In genomic region chr9:70563437-70564204, GRCh38 we compare ENCODE assay signal across 8 cellular contexts.
A peak's percentile ranks its signal among the peaks of the same experiment; 100 is the strongest.
DNase-seq lines count a peak whose midpoint lies in the region; ATAC-seq and TF ChIP-seq lines count a peak whose summit lies in the region.

No MANE protein-coding gene starts in this region.

- H3F3A ChIP-seq in DOHH2 (ENCODE audit: control insufficient read depth, insufficient read depth) = no peaks in the 10 kb centered on the region

- peaks cover 23% of the 10 kb centered on the region for H3K4me1 Mint-ChIP-seq in activated T-helper 17 cell treated with anti-CD3 and anti-CD28 coated beads, Interleukin-2, amount 50 U/mL, for 72 hours

- TF ChIP-seq CTCF in DOHH2 (IDR thresholded peaks at IDR 0.05; ENCODE audit: low read depth, low read length, poor library complexity, severe bottlenecking) = no peak

- peak; percentile 64 to 69 for DNase-seq in Kasumi-1 (lab: John Stamatoyannopoulos, UW)
- DNase-seq in left cardiac atrium = no peak
- DNase-seq in stimulated activated CD8-positive, alpha-beta memory T cell treated with anti-CD3 and anti-CD28 coated beads, Interleukin-12 subunit alpha, Interleukin-12 subunit beta, amount 100 ng/mL, for 1 hour (ENCODE audit: low read depth) = peak; percentile 5
- no peak for DNase-seq in NCI-H1092 treated with DMSO at 0.1 percent for 48 hours (lab: John Stamatoyannopoulos, UW)
- DNase-seq in hypothalamus (lab: John Stamatoyannopoulos, UW) = no peak

- H3K27me3 ChIP-seq in DOHH2 (ENCODE audit: control insufficient read depth, low read length) = no peaks in the 10 kb centered on the region

- intact Hi-C loops in left cardiac atrium (cut with DNase I) = no loop called here

- peak overlapping the region; percentile 29 for H3K4me2 ChIP-seq in DOHH2 (ENCODE audit: low read length)

- no peak overlapping the region for H3K4me3 ChIP-seq in DOHH2 (ENCODE audit: low read length)

- peak overlapping the region; percentile 47 for H3K4me3 Mint-ChIP-seq in activated T-helper 17 cell treated with anti-CD3 and anti-CD28 coated beads, Interleukin-2, amount 50 U/mL, for 72 hours

- no peaks in the 10 kb centered on the region for H4K20me1 ChIP-seq in DOHH2 (ENCODE audit: control insufficient read depth, insufficient read depth, low read depth, low read length)

- peaks cover 8% of the 10 kb centered on the region for H3K4me1 ChIP-seq in DOHH2 (ENCODE audit: control insufficient read depth, low read length)

- no peaks in the 10 kb centered on the region for H3K9me2 ChIP-seq in DOHH2 (replicated peaks; ENCODE audit: control insufficient read depth, low read length)

- H3K36me3 ChIP-seq in DOHH2 (ENCODE audit: control insufficient read depth, low read length) = no peaks in the 10 kb centered on the region

- H3K27ac ChIP-seq in DOHH2 (ENCODE audit: low read depth, low read length) = no peak overlapping the region

- H3K9me3 Mint-ChIP-seq in activated T-helper 17 cell treated with anti-CD3 and anti-CD28 coated beads, Interleukin-2, amount 50 U/mL, for 72 hours = no peaks in the 10 kb centered on the region

- ATAC-seq in GM21515 (IDR thresholded peaks at IDR 0.05; ENCODE audit: unreplicated experiment) (peak; percentile 99), left cardiac atrium (peak; percentile 71 to 78)
- ATAC-seq in activated T-helper 17 cell treated with anti-CD3 and anti-CD28 coated beads, Interleukin-2, amount 50 U/mL, for 72 hours (replicated peaks) = peak; percentile 92

- no peaks in the 10 kb centered on the region for H3K79me2 ChIP-seq in DOHH2 (ENCODE audit: control insufficient read depth, low read length)

- H3K36me3 Mint-ChIP-seq in activated T-helper 17 cell treated with anti-CD3 and anti-CD28 coated beads, Interleukin-2, amount 50 U/mL, for 72 hours (ENCODE audit: low read depth) = no peaks in the 10 kb centered on the region

- H3K9me3 ChIP-seq in DOHH2 (ENCODE audit: control insufficient read depth, insufficient read depth, low read length) = no peaks in the 10 kb centered on the region

- H3K27ac Mint-ChIP-seq in activated T-helper 17 cell treated with anti-CD3 and anti-CD28 coated beads, Interleukin-2, amount 50 U/mL, for 72 hours = peak overlapping the region; percentile 79

- no peaks in the 10 kb centered on the region for H3K27me3 Mint-ChIP-seq in activated T-helper 17 cell treated with anti-CD3 and anti-CD28 coated beads, Interleukin-2, amount 50 U/mL, for 72 hours

Comparison
In these comparisons a context has a peak if more than half of its experiments do, and no peak if none do; other contexts are left out.
1. DNase-seq: peak in Kasumi-1 (2 of 2) and stimulated activated CD8-positive, alpha-beta memory T cell treated with anti-CD3 and anti-CD28 coated beads, Interleukin-12 subunit alpha, Interleukin-12 subunit beta, amount 100 ng/mL, for 1 hour (single experiment); none in left cardiac atrium (single experiment), NCI-H1092 treated with DMSO at 0.1 percent for 48 hours (single experiment) and hypothalamus (0 of 51).
2. Peak in every context shown above with its lines, with median percentiles within 50 percentile points of each other: ATAC-seq.